Comparison of ENCODE assay signal across 9 cellular contexts in genomic region chr9:112069318-112070169, GRCh38.
DNase-seq lines count a peak whose midpoint lies in the region; ATAC-seq, FAIRE-seq and TF ChIP-seq lines count a peak whose summit lies in the region.
"Had no signal": no experiment of that assay in that cellular context is flagged by ENCODE, and none has a peak within 500 bp of the region (broad histone marks: within the 10 kb centered on the region; RNA-seq: fewer than 3 reads in every experiment).

No MANE protein-coding gene starts in this region.

- H3K4me1 ChIP-seq in K562 (replicated peaks in 1 of 2; ENCODE audit: control insufficient read depth in 2 of 2, insufficient read depth in 2 of 2, low read length in 2 of 2): peaks cover 32 to 64% of the 10 kb centered on the region in 2 experiments

- peaks cover 63% of the 10 kb centered on the region for H3K36me3 ChIP-seq in K562 (ENCODE audit: control insufficient read depth, insufficient read depth, low read length)

- no peak; a peak in 1 of 6 replicates for TF ChIP-seq CTCF in K562 (IDR thresholded peaks at IDR 0.05 in 2 of 3, conservative IDR thresholded peaks at IDR 0.05 in 1 of 3; ENCODE audit: insufficient read depth in 2 of 3, low read depth in 1 of 3, low read length in 3 of 3)

- H3K79me2 ChIP-seq in K562 (ENCODE audit: control insufficient read depth, insufficient read depth, low read length): peaks cover 31% of the 10 kb centered on the region

- peak overlapping the region; percentile 9 to 66; a peak in 2 of 4 replicates for H3K9ac ChIP-seq in K562 (ENCODE audit: insufficient read depth in 1 of 2, low read depth in 2 of 2, low read length in 2 of 2)

- intact Hi-C loops in K562 (cut with micrococcal nuclease): loop anchor here (5.0 kb wide), 4 partner anchors 67 to 472 kb away; partner anchors contain the start of gene PTGR1

- peak overlapping the region; percentile 71 for H3K27ac ChIP-seq in K562 (ENCODE audit: extremely low read depth, low read depth, low read length)

- H2AFZ ChIP-seq in K562 (ENCODE audit: low read depth, low read length): peak overlapping the region; percentile 58

- 48% methylated on average over 12 of the region's 15 CpGs for WGBS in K562 (ENCODE audit: insufficient coverage, low coverage, missing lambda C conversion rate)

- H3K4me2 ChIP-seq in K562 (ENCODE audit: insufficient read depth, low read length): peak overlapping the region; percentile 36

- POLR2A ChIA-PET in K562 (lab: Yijun Ruan, JAX): interaction anchor here (0.7 to 2.6 kb wide), 4 partner anchors 8 to 310 kb away, joined by 3 to 9 read pairs (median 4); partner anchors contain the start of gene HSDL2

- no TSS peak for BruUV-seq in K562 (replicated peaks; lab: Mats Ljungman, UMichigan)

- H4K20me1 ChIP-seq in K562 (replicated peaks; ENCODE audit: control insufficient read depth, insufficient read depth, low read length): no peaks in the 10 kb centered on the region

- H3K4me3 ChIP-seq in K562: no peak overlapping the region

- H3K27me3 Mint-ChIP-seq in T-helper 2 cell treated with Interferon-gamma antibody and Interleukin-4, amounts not matched to agents 5 μg/mL and 100 μg/mL, for 36 hours (ENCODE audit: low read depth): no peaks in the 10 kb centered on the region

- TF ChIP-seq EP300 in K562 (IDR thresholded peaks at IDR 0.05; ENCODE audit: low read length): peak; percentile 16; the same call in 1 of the 2 replicates

- H3K9me3 ChIP-seq in K562 (replicated peaks; ENCODE audit: control insufficient read depth, insufficient read depth, low read depth, low read length): no peaks in the 10 kb centered on the region

- TF ChIP-seq RAD21 in K562 (CRISPR knock-in tag; conservative IDR thresholded peaks at IDR 0.05 in 1 of 2, IDR thresholded peaks at IDR 0.05 in 1 of 2): peak in 1 of 2 experiments; percentile 32; a peak in 1 of 4 replicates

- no peaks in the 10 kb centered on the region for H3K9me3 Mint-ChIP-seq in T-helper 2 cell treated with Interferon-gamma antibody and Interleukin-4, amounts not matched to agents 5 μg/mL and 100 μg/mL, for 36 hours

- H3K36me3 Mint-ChIP-seq in T-helper 2 cell treated with Interferon-gamma antibody and Interleukin-4, amounts not matched to agents 5 μg/mL and 100 μg/mL, for 36 hours (ENCODE audit: low read depth): peaks cover 21% of the 10 kb centered on the region

- FAIRE-seq in GM18507 (lab: Jason Lieb, UNC) (peak; percentile 72), K562 (lab: Jason Lieb, UNC) (peak; percentile 15)
- FAIRE-seq: keratinocyte had no signal

- DNase-seq in GM18507 (ENCODE audit: extremely low spot score, insufficient read length, low read depth): no peak
- peak; percentile 39 for DNase-seq in HuH-7 (ENCODE audit: low spot score)
- peak; percentile 34 to 72 (median 46) for DNase-seq in K562 (ENCODE audit: extremely low read depth in 1 of 4, low spot score in 3 of 4)
- peak; percentile 70 for DNase-seq in pons (ENCODE audit: low spot score)
- DNase-seq in NCI-H187 (lab: John Stamatoyannopoulos, UW): no peak
- no peak for DNase-seq in activated T-cell treated with anti-CD3 and anti-CD28 coated beads, Interleukin-2, amount 50 U/mL, for 48 hours
- DNase-seq in T-helper 2 cell treated with Interferon-gamma antibody and Interleukin-4, amounts not matched to agents 5 μg/mL and 100 μg/mL, for 36 hours (ENCODE audit: low spot score): no peak

- ATAC-seq in K562 (peak; percentile 72), GM21723 (IDR thresholded peaks at IDR 0.05; ENCODE audit: unreplicated experiment) (no peak)

- no peak for TF ChIP-seq POLR2A in K562 (conservative IDR thresholded peaks at IDR 0.05)

- H3K4me3 Mint-ChIP-seq in T-helper 2 cell treated with Interferon-gamma antibody and Interleukin-4, amounts not matched to agents 5 μg/mL and 100 μg/mL, for 36 hours: no peak overlapping the region

- no peaks in the 10 kb centered on the region for H3K27me3 ChIP-seq in K562 (ENCODE audit: control insufficient read depth in 2 of 2, insufficient read depth in 2 of 2, low read length in 2 of 2)

- peaks cover 4% of the 10 kb centered on the region for H3K4me1 Mint-ChIP-seq in T-helper 2 cell treated with Interferon-gamma antibody and Interleukin-4, amounts not matched to agents 5 μg/mL and 100 μg/mL, for 36 hours (ENCODE audit: low read depth)

- no peak overlapping the region for H3K27ac Mint-ChIP-seq in T-helper 2 cell treated with Interferon-gamma antibody and Interleukin-4, amounts not matched to agents 5 μg/mL and 100 μg/mL, for 36 hours

- in situ Hi-C loops in K562 (cut with MboI): no loop called here

- no peaks in the 10 kb centered on the region for H3K9me1 ChIP-seq in K562 (ENCODE audit: control insufficient read depth, insufficient read depth, low read length)

- CTCF ChIA-PET in K562 (lab: Yijun Ruan, JAX; ENCODE audit: low intra/inter-chr PET ratio): interaction anchor here (0.6 kb wide), 1 partner anchor 1472 kb away, joined by 3 read pairs; no protein-coding TSS in a partner anchor

TF ChIP-seq in K562, 482 proteins besides CTCF, POLR2A, EP300 and RAD21 (continues in another document):
- TF ChIP-seq MNT (conservative IDR thresholded peaks at IDR 0.05): no peak
- TF ChIP-seq ZNF644 (tag; IDR thresholded peaks at IDR 0.05; ENCODE audit: low read depth): peak; percentile 63; the same call in 1 of the 2 replicates
- TF ChIP-seq ZBTB40 (IDR thresholded peaks at IDR 0.05): 0 out of 2 replicates have a peak, but pooled peaks have one; percentile 43
- no peak for TF ChIP-seq ZBTB40 (CRISPR knock-in tag; IDR thresholded peaks at IDR 0.05)
- peak; percentile 86; the same call in 1 of the 2 replicates for TF ChIP-seq ZNF589 (CRISPR knock-in tag; IDR thresholded peaks at IDR 0.05; ENCODE audit: low read depth)

Comparison
In these comparisons a context has a peak if more than half of its experiments do, and no peak if none do; other contexts are left out.
1. DNase-seq: peak in HuH-7 (single experiment), K562 (4 of 4) and pons (single experiment); none in GM18507 (single experiment), NCI-H187 (0 of 2), activated T-cell treated with anti-CD3 and anti-CD28 coated beads, Interleukin-2, amount 50 U/mL, for 48 hours (0 of 2) and T-helper 2 cell treated with Interferon-gamma antibody and Interleukin-4, amounts not matched to agents 5 μg/mL and 100 μg/mL, for 36 hours (single experiment).